8 cellular contexts compared by ENCODE assay signal in the genomic region with DNA sequence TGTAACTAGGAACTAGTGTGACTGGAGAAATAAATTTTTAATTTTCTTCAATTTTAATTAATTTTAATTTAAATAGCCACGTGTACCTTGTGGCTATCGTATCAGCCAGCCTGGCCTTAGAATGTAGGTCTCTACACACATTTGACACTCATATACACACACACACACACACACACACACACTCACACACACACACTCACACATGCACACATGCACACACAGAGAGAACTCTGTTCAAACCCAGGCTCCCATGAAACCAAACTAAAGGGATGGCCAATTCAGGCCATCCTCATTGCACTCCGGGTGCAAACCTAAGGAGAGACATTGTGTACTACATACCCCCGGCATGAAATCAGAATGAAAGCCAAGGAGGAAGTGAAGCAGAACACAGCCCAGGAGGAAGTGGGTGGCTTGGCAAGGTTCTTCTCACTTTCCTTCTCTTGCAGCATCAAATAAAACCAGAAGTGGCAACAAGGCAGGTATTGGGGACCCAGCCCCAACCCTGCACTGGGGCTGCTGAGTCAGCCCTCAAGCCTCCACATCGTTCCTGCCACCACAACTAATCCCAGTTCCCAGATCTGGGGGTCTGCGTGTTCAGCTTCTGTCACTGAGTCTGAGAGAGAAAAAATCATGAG. TPM values are rescaled to one million over a fixed set of nuclear protein-coding genes. Genes with fewer than 3 reads are reported as not detected.
A peak's percentile ranks its signal among the peaks of the same experiment; 100 is the strongest.
DNase-seq lines count a peak whose midpoint lies in the region; ATAC-seq and TF ChIP-seq lines count a peak whose summit lies in the region.

No MANE protein-coding gene starts in this region.

- H3K4me3 ChIP-seq in mucosa of descending colon, result no peak overlapping the region
- H3K4me3 ChIP-seq in aorta (ENCODE audit: low read length in 2 of 2), result no peak overlapping the region

- intact Hi-C loops in activated CD4-positive, alpha-beta memory T cell treated with anti-CD3 and anti-CD28 coated beads for 36 hours (cut with micrococcal nuclease), result loop anchor here (5.0 kb wide), 1 partner anchor 46 kb away; no protein-coding TSS in a partner anchor
- intact Hi-C loops in mucosa of descending colon (cut with DNase I, micrococcal nuclease) (no loop called here), aorta (cut with DNase I) (no loop called here)

- H3K9me3 ChIP-seq in mucosa of descending colon (no peaks in the 10 kb centered on the region), aorta (ENCODE audit: control insufficient read depth, low read length) (no peaks in the 10 kb centered on the region)

- peak overlapping the region; percentile 18 for H3K27ac Mint-ChIP-seq in activated CD4-positive, alpha-beta memory T cell treated with anti-CD3 and anti-CD28 coated beads for 36 hours

- CTCF ChIA-PET in activated CD4-positive, alpha-beta memory T cell treated with anti-CD3 and anti-CD28 coated beads for 36 hours (lab: Charles Lee), result interaction anchor here (1.0 to 1.5 kb wide), 3 partner anchors 17 to 169 kb away, joined by 3 to 5 read pairs (median 3); no protein-coding TSS in a partner anchor

- H3K27me3 Mint-ChIP-seq in activated CD4-positive, alpha-beta memory T cell treated with anti-CD3 and anti-CD28 coated beads for 36 hours, result peaks cover 3% of the 10 kb centered on the region

- 75 to 80% methylated on average over 6 of the region's 6 CpGs for WGBS in aorta, 2 donors

- H3K27ac ChIP-seq in C4-2B (peak overlapping the region; percentile 51), aorta (ENCODE audit: low read depth in 1 of 2, low read length in 2 of 2) (no peak overlapping the region)

- peak; percentile 41 for DNase-seq in activated CD4-positive, alpha-beta memory T cell treated with anti-CD3 and anti-CD28 coated beads for 36 hours
- peak; percentile 43 to 56 (median 44) for DNase-seq in mucosa of descending colon
- no peak for DNase-seq in AG20443 (ENCODE audit: low spot score)
- no peak for DNase-seq in globus pallidus (ENCODE audit: low spot score)
- DNase-seq in aorta, result no peak

- H3K27me3 ChIP-seq in aorta (ENCODE audit: control insufficient read depth in 1 of 2, insufficient read depth in 2 of 2, low read length in 1 of 2), result no peaks in the 10 kb centered on the region

- H3K36me3 Mint-ChIP-seq in activated CD4-positive, alpha-beta memory T cell treated with anti-CD3 and anti-CD28 coated beads for 36 hours, result no peaks in the 10 kb centered on the region

- peaks cover 17% of the 10 kb centered on the region for H3K4me1 Mint-ChIP-seq in activated CD4-positive, alpha-beta memory T cell treated with anti-CD3 and anti-CD28 coated beads for 36 hours (ENCODE audit: low read depth)

- no peaks in the 10 kb centered on the region for H3K9me3 Mint-ChIP-seq in activated CD4-positive, alpha-beta memory T cell treated with anti-CD3 and anti-CD28 coated beads for 36 hours

- TF ChIP-seq CTCF in C4-2B (conservative IDR thresholded peaks at IDR 0.05) (no peak), mucosa of descending colon (IDR thresholded peaks at IDR 0.05) (no peak)

- POLR2A ChIA-PET in activated CD4-positive, alpha-beta memory T cell treated with anti-CD3 and anti-CD28 coated beads for 36 hours (lab: Charles Lee), result no interaction called here

- H3K4me1 ChIP-seq in mucosa of descending colon (ENCODE audit: low read depth), result peaks cover 6% of the 10 kb centered on the region
- H3K4me1 ChIP-seq in aorta (ENCODE audit: control insufficient read depth in 1 of 2, insufficient read depth in 2 of 2, low read length in 2 of 2), result no peaks in the 10 kb centered on the region

- H3K36me3 ChIP-seq in mucosa of descending colon (ENCODE audit: low read depth) (no peaks in the 10 kb centered on the region), aorta (ENCODE audit: control insufficient read depth in 1 of 2, insufficient read depth in 2 of 2, low read length in 1 of 2) (no peaks in the 10 kb centered on the region)

- ATAC-seq in GM19372 (IDR thresholded peaks at IDR 0.05; ENCODE audit: low read depth, unreplicated experiment) (peak; percentile 82), HG03354 (IDR thresholded peaks at IDR 0.05; ENCODE audit: poor library complexity, severe bottlenecking, unreplicated experiment) (peak; percentile 92), mucosa of descending colon (peak; percentile 77), aorta (ENCODE audit: low FRiP score) (no peak)

- peak overlapping the region; percentile 21 for H3K4me3 Mint-ChIP-seq in activated CD4-positive, alpha-beta memory T cell treated with anti-CD3 and anti-CD28 coated beads for 36 hours

RNA-seq across cellular contexts. Expression of a gene that starts 26.2 kb away (rescaled TPM):
- 10 to 100 TPM; 20.6 to 23.0 TPM for total RNA-seq in activated CD4-positive, alpha-beta memory T cell treated with anti-CD3 and anti-CD28 coated beads for 36 hours
- total RNA-seq in mucosa of descending colon, result 10 to 100 TPM; 86.7 to 98.2 (median 97.2) TPM
- total RNA-seq in aorta, result 10 to 100 TPM; 41.8 to 49.9 TPM
- 10 to 100 TPM; 34.1 to 83.8 TPM for polyA plus RNA-seq in aorta

Comparison
In these comparisons a context has a peak if more than half of its experiments do, and no peak if none do; other contexts are left out.
1. DNase-seq: peak in activated CD4-positive, alpha-beta memory T cell treated with anti-CD3 and anti-CD28 coated beads for 36 hours (single experiment) and mucosa of descending colon (3 of 3); none in AG20443 (single experiment), globus pallidus (single experiment) and aorta (0 of 2).